ENCODE assay signal across 2 cellular contexts in the genomic region with DNA sequence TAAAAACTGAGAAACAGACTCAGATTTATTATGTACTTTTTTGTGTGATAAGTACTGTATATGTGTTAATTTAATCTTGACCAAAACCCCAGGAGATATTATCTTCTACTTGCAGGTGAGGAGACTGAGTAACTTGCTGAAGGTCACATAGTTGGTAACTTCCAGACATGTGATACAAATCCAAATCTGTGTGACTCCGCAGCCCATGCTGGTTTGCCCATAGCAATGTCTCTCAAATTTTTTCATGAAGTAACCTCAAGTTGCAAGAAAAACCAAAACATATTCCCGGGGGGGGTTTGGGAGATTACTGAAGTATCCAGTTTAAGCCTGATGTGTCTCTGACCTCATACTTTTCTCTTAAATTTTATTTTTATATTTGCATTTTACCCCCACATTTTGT.
TF ChIP-seq lines count a peak whose summit lies in the region.

No MANE protein-coding gene starts in this region.

TF ChIP-seq in HCT116, 20 proteins besides CTCF, POLR2A, EP300 and RAD21:
- TF ChIP-seq SIN3A (IDR thresholded peaks at IDR 0.05; ENCODE audit: low read depth) (no peak), FOSL1 (IDR thresholded peaks at IDR 0.05; ENCODE audit: low read depth) (no peak), EGR1 (IDR thresholded peaks at IDR 0.05; ENCODE audit: low read depth) (no peak), CEBPB (IDR thresholded peaks at IDR 0.05; ENCODE audit: low read depth) (no peak), ZFX (IDR thresholded peaks at IDR 0.05) (no peak), SP1 (IDR thresholded peaks at IDR 0.05; ENCODE audit: low read depth) (no peak), EZH2phosphoT487 (IDR thresholded peaks at IDR 0.05; ENCODE audit: borderline replicate concordance) (no peak), POLR2AphosphoS5 (IDR thresholded peaks at IDR 0.05; ENCODE audit: low read depth, low read length) (no peak), JUND (IDR thresholded peaks at IDR 0.05) (no peak), SRF (IDR thresholded peaks at IDR 0.05; ENCODE audit: low read depth) (no peak), CBX3 (IDR thresholded peaks at IDR 0.05; ENCODE audit: low read depth) (no peak), ZNF274 (IDR thresholded peaks at IDR 0.05; ENCODE audit: low read depth, low read length) (no peak), TCF7L2 (IDR thresholded peaks at IDR 0.05; ENCODE audit: borderline replicate concordance, extremely low read depth, insufficient read depth, insufficient read length) (no peak), ELF1 (IDR thresholded peaks at IDR 0.05; ENCODE audit: borderline replicate concordance, low read depth) (no peak)
- TF ChIP-seq, protein P1, sequence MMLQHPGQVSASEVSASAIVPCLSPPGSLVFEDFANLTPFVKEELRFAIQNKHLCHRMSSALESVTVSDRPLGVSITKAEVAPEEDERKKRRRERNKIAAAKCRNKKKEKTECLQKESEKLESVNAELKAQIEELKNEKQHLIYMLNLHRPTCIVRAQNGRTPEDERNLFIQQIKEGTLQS (IDR thresholded peaks at IDR 0.05), result no peak
- TF ChIP-seq, protein P2, sequence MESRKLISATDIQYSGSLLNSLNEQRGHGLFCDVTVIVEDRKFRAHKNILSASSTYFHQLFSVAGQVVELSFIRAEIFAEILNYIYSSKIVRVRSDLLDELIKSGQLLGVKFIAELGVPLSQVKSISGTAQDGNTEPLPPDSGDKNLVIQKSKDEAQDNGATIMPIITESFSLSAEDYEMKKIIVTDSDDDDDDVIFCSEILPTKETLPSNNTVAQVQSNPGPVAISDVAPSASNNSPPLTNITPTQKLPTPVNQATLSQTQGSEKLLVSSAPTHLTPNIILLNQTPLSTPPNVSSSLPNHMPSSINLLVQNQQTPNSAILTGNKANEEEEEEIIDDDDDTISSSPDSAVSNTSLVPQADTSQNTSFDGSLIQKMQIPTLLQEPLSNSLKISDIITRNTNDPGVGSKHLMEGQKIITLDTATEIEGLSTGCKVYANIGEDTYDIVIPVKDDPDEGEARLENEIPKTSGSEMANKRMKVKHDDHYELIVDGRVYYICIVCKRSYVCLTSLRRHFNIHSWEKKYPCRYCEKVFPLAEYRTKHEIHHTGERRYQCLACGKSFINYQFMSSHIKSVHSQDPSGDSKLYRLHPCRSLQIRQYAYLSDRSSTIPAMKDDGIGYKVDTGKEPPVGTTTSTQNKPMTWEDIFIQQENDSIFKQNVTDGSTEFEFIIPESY (IDR thresholded peaks at IDR 0.05; ENCODE audit: extremely low read depth, insufficient replicate concordance, low read length), result no peak

TF ChIP-seq in HEK293, 187 proteins besides CTCF, POLR2A, EP300 and RAD21:
- TF ChIP-seq ZNF837 (tag by site-specific recombination; IDR thresholded peaks at IDR 0.05) (no peak), ZNF664 (tag by site-specific recombination; IDR thresholded peaks at IDR 0.05) (0 out of 2 replicates have a peak, but pooled peaks have one; percentile 12)
